Comparison of ENCODE assay signal across 1 cellular context in the genomic region with DNA sequence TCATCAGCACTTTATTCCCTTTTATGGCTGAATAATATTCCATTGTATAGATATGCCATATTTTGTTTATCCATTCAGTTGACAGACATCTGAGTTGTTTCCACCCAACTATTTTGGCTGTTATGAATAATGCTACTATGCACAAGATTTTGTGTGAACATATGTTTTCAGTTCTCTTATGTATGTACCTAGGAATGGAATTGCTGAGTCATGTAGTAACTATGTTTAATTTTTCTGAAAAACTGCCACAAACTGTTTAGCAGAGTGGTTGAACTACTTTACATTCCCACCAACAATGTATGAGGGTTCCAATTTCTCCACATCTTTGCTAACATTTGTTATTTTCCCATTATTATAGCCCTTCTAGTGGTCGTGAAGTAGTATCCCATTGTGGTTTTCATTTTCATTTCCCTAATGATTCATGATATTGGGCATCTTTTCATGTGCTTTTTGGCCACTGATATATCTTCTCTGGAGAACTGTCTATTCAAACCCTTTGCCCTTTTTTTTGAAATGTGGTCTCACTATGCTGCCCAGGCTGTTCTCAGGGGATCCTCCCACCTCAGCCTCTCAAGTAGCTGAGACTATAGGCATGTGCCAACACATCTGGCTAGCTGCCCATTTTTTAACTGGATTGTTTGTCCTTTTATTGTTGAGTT.
TF ChIP-seq lines count a peak whose summit lies in the region.

No MANE protein-coding gene starts in this region.

TF ChIP-seq in GM12878, 131 proteins besides CTCF, POLR2A, EP300 and RAD21 (continued from another document and continues in another):
- TF ChIP-seq, protein P1, sequence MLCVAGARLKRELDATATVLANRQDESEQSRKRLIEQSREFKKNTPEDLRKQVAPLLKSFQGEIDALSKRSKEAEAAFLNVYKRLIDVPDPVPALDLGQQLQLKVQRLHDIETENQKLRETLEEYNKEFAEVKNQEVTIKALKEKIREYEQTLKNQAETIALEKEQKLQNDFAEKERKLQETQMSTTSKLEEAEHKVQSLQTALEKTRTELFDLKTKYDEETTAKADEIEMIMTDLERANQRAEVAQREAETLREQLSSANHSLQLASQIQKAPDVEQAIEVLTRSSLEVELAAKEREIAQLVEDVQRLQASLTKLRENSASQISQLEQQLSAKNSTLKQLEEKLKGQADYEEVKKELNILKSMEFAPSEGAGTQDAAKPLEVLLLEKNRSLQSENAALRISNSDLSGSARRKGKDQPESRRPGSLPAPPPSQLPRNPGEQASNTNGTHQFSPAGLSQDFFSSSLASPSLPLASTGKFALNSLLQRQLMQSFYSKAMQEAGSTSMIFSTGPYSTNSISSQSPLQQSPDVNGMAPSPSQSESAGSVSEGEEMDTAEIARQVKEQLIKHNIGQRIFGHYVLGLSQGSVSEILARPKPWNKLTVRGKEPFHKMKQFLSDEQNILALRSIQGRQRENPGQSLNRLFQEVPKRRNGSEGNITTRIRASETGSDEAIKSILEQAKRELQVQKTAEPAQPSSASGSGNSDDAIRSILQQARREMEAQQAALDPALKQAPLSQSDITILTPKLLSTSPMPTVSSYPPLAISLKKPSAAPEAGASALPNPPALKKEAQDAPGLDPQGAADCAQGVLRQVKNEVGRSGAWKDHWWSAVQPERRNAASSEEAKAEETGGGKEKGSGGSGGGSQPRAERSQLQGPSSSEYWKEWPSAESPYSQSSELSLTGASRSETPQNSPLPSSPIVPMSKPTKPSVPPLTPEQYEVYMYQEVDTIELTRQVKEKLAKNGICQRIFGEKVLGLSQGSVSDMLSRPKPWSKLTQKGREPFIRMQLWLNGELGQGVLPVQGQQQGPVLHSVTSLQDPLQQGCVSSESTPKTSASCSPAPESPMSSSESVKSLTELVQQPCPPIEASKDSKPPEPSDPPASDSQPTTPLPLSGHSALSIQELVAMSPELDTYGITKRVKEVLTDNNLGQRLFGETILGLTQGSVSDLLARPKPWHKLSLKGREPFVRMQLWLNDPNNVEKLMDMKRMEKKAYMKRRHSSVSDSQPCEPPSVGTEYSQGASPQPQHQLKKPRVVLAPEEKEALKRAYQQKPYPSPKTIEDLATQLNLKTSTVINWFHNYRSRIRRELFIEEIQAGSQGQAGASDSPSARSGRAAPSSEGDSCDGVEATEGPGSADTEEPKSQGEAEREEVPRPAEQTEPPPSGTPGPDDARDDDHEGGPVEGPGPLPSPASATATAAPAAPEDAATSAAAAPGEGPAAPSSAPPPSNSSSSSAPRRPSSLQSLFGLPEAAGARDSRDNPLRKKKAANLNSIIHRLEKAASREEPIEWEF (IDR thresholded peaks at IDR 0.05; ENCODE audit: insufficient replicate concordance, low read depth, low read length): no peak
- TF ChIP-seq CBFB (IDR thresholded peaks at IDR 0.05; ENCODE audit: low read depth) (0 out of 2 replicates have a peak, but pooled peaks have one; percentile 31), GATAD2B (conservative IDR thresholded peaks at IDR 0.05; ENCODE audit: low read depth) (0 out of 2 replicates have a peak, but pooled peaks have one; percentile 55), RB1 (IDR thresholded peaks at IDR 0.05; ENCODE audit: borderline replicate concordance) (no peak; the same call in 1 of the 2 replicates), CREB1 (IDR thresholded peaks at IDR 0.05; ENCODE audit: low read depth) (0 out of 2 replicates have a peak, but pooled peaks have one; percentile 25), SMC3 (IDR thresholded peaks at IDR 0.05; ENCODE audit: borderline replicate concordance, low read length) (no peak), RAD51 (IDR thresholded peaks at IDR 0.05) (peak; percentile 32), BCL11A (IDR thresholded peaks at IDR 0.05; ENCODE audit: low read depth, low read length) (peak; percentile 35; the same call in 1 of the 2 replicates), JUND (IDR thresholded peaks at IDR 0.05; ENCODE audit: low read depth, low read length) (peak; percentile 80), JUNB (IDR thresholded peaks at IDR 0.05) (peak; percentile 98), EZH2 (IDR thresholded peaks at IDR 0.05; ENCODE audit: borderline replicate concordance, control insufficient read depth, low read depth, low read length) (no peak), MTA3 (IDR thresholded peaks at IDR 0.05; ENCODE audit: borderline replicate concordance, low read length) (0 out of 2 replicates have a peak, but pooled peaks have one; percentile 59), YY1 (IDR thresholded peaks at IDR 0.05; ENCODE audit: low read depth, low read length) (no peak), ZBTB11 (CRISPR knock-in tag; IDR thresholded peaks at IDR 0.05) (no peak), CBX5 (IDR thresholded peaks at IDR 0.05; ENCODE audit: low read depth) (peak; percentile 75; the same call in 1 of the 2 replicates), FOS (IDR thresholded peaks at IDR 0.05; ENCODE audit: borderline replicate concordance, extremely low read depth, insufficient read length) (no peak), E4F1 (IDR thresholded peaks at IDR 0.05; ENCODE audit: borderline replicate concordance, partially characterized antibody) (no peak), KDM1A (IDR thresholded peaks at IDR 0.05; ENCODE audit: borderline replicate concordance) (no peak), CEBPB (IDR thresholded peaks at IDR 0.05; ENCODE audit: borderline replicate concordance in 1 of 2, low read depth in 2 of 2, low read length in 2 of 2) (0 out of 4 replicates have a peak, but pooled peaks of 1 of the 2 experiments have one; percentile 33), IRF3 (IDR thresholded peaks at IDR 0.05) (no peak), RELA (IDR thresholded peaks at IDR 0.05; ENCODE audit: borderline replicate concordance, partially characterized antibody) (no peak), SIN3A (IDR thresholded peaks at IDR 0.05; ENCODE audit: low read depth, low read length) (no peak), NBN (IDR thresholded peaks at IDR 0.05) (peak; percentile 63), NFYA (IDR thresholded peaks at IDR 0.05; ENCODE audit: borderline replicate concordance, low read depth, low read length) (no peak), ZSCAN29 (IDR thresholded peaks at IDR 0.05) (no peak), TBL1XR1 (IDR thresholded peaks at IDR 0.05; ENCODE audit: low read depth, low read length) (no peak), PML (IDR thresholded peaks at IDR 0.05; ENCODE audit: low read length) (peak; percentile 67; the same call in 1 of the 2 replicates), CHD2 (IDR thresholded peaks at IDR 0.05; ENCODE audit: borderline replicate concordance, low read depth, low read length) (no peak), KAT2A (conservative IDR thresholded peaks at IDR 0.05; ENCODE audit: control insufficient read depth, low read depth, low read length) (no peak), DPF2 (IDR thresholded peaks at IDR 0.05) (peak; percentile 91), HDAC6 (IDR thresholded peaks at IDR 0.05; ENCODE audit: unreplicated experiment) (no peak), ZBED1 (IDR thresholded peaks at IDR 0.05; ENCODE audit: borderline replicate concordance) (peak; percentile 83; the same call in 1 of the 2 replicates), SMAD5 (IDR thresholded peaks at IDR 0.05; ENCODE audit: low read depth) (no peak), BMI1 (IDR thresholded peaks at IDR 0.05; ENCODE audit: borderline replicate concordance) (peak; percentile 59; the same call in 1 of the 2 replicates), ZNF24 (IDR thresholded peaks at IDR 0.05) (peak; percentile 73; the same call in 1 of the 2 replicates)
- TF ChIP-seq, protein P2, sequence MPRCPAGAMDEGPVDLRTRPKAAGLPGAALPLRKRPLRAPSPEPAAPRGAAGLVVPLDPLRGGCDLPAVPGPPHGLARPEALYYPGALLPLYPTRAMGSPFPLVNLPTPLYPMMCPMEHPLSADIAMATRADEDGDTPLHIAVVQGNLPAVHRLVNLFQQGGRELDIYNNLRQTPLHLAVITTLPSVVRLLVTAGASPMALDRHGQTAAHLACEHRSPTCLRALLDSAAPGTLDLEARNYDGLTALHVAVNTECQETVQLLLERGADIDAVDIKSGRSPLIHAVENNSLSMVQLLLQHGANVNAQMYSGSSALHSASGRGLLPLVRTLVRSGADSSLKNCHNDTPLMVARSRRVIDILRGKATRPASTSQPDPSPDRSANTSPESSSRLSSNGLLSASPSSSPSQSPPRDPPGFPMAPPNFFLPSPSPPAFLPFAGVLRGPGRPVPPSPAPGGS (IDR thresholded peaks at IDR 0.05; ENCODE audit: borderline replicate concordance, insufficient read depth, low read depth, low read length, poor library complexity, severe bottlenecking): peak; percentile 27
- TF ChIP-seq, protein P3, sequence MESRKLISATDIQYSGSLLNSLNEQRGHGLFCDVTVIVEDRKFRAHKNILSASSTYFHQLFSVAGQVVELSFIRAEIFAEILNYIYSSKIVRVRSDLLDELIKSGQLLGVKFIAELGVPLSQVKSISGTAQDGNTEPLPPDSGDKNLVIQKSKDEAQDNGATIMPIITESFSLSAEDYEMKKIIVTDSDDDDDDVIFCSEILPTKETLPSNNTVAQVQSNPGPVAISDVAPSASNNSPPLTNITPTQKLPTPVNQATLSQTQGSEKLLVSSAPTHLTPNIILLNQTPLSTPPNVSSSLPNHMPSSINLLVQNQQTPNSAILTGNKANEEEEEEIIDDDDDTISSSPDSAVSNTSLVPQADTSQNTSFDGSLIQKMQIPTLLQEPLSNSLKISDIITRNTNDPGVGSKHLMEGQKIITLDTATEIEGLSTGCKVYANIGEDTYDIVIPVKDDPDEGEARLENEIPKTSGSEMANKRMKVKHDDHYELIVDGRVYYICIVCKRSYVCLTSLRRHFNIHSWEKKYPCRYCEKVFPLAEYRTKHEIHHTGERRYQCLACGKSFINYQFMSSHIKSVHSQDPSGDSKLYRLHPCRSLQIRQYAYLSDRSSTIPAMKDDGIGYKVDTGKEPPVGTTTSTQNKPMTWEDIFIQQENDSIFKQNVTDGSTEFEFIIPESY (IDR thresholded peaks at IDR 0.05): no peak
- TF ChIP-seq, protein P4, sequence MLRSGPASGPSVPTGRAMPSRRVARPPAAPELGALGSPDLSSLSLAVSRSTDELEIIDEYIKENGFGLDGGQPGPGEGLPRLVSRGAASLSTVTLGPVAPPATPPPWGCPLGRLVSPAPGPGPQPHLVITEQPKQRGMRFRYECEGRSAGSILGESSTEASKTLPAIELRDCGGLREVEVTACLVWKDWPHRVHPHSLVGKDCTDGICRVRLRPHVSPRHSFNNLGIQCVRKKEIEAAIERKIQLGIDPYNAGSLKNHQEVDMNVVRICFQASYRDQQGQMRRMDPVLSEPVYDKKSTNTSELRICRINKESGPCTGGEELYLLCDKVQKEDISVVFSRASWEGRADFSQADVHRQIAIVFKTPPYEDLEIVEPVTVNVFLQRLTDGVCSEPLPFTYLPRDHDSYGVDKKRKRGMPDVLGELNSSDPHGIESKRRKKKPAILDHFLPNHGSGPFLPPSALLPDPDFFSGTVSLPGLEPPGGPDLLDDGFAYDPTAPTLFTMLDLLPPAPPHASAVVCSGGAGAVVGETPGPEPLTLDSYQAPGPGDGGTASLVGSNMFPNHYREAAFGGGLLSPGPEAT (IDR thresholded peaks at IDR 0.05; ENCODE audit: low read depth): peak; percentile 74; the same call in 1 of the 2 replicates
